Comparison of ENCODE assay signal across 21 cellular contexts in genomic region chr7:101428093-101428866, GRCh38.
DNase-seq lines count a peak whose midpoint lies in the region; ATAC-seq and TF ChIP-seq lines count a peak whose summit lies in the region.
"Had no signal": no experiment of that assay in that cellular context is flagged by ENCODE, and none has a peak within 500 bp of the region (broad histone marks: within the 10 kb centered on the region; RNA-seq: fewer than 3 reads in every experiment).

No MANE protein-coding gene starts in this region.

- H3K4me3 ChIP-seq in BLaER1 treated with 17β-estradiol and CSF1 and Interleukin-3, amounts not matched to agents 10 nM and 100 nM: no peak overlapping the region
- H3K4me3 ChIP-seq in HEK293 (ENCODE audit: low read depth, low read length): no peak overlapping the region
- H3K4me3 ChIP-seq: GM23248, SJCRH30 had no signal

- H3K27ac ChIP-seq in BLaER1 treated with 17β-estradiol and CSF1 and Interleukin-3, amounts not matched to agents 10 nM and 100 nM: peak overlapping the region in 8 of 11 experiments; percentile 35 to 62 (median 57); a peak in 13 of 22 replicates
- H3K27ac ChIP-seq in HEK293 (ENCODE audit: extremely low read depth, low read depth, low read length): no peak overlapping the region
- H3K27ac ChIP-seq: GM23248, SJCRH30 had no signal

- peaks cover 0 to 23% (median 22%) of the 10 kb centered on the region in 10 experiments; a peak in 17 of 20 replicates for H3K4me1 ChIP-seq in BLaER1 treated with 17β-estradiol and CSF1 and Interleukin-3, amounts not matched to agents 10 nM and 100 nM
- H3K4me1 ChIP-seq in HEK293 (ENCODE audit: control insufficient read depth, insufficient read depth, low read length): no peaks in the 10 kb centered on the region
- H3K4me1 ChIP-seq: SJCRH30 had no signal

- POLR2A ChIA-PET in HEK293 (lab: Yijun Ruan, JAX) (interaction anchor here (0.6 to 0.7 kb wide), 2 partner anchors 15 to 61 kb away, joined by 3 to 5 read pairs; no protein-coding TSS in a partner anchor), activated B cell treated with CpG ODN at 0.5 μM for 24 hours (lab: Charles Lee) (no interaction called here)

- H3K27me3 ChIP-seq in BLaER1 treated with 17β-estradiol and CSF1 and Interleukin-3, amounts not matched to agents 10 nM and 100 nM: no peaks in the 10 kb centered on the region
- H3K27me3 ChIP-seq: SJCRH30 had no signal

- no peaks in the 10 kb centered on the region for H3K36me3 ChIP-seq in BLaER1 treated with 17β-estradiol and CSF1 and Interleukin-3, amounts not matched to agents 10 nM and 100 nM
- H3K36me3 ChIP-seq in HEK293 (ENCODE audit: control insufficient read depth in 2 of 2, insufficient read depth in 1 of 2, low read length in 2 of 2): no peaks in the 10 kb centered on the region
- H3K36me3 ChIP-seq: SJCRH30 had no signal

- peak overlapping the region in 2 of 11 experiments; percentile 9 to 22; a peak in 3 of 22 replicates for H3K9ac ChIP-seq in BLaER1 treated with 17β-estradiol and CSF1 and Interleukin-3, amounts not matched to agents 10 nM and 100 nM
- H3K9ac ChIP-seq: GM23248 had no signal

- ATAC-seq in activated B cell treated with CpG ODN at 0.5 μM for 24 hours (ENCODE audit: low read depth) (no peak), naive B cell (ENCODE audit: low read depth in 2 of 2) (peak; percentile 55), GM21723 (IDR thresholded peaks at IDR 0.05; ENCODE audit: unreplicated experiment) (no peak), GM18502 (IDR thresholded peaks at IDR 0.05; ENCODE audit: poor library complexity, unreplicated experiment) (no peak)
- ATAC-seq: Panc1 had no signal

- no peak for TF ChIP-seq CTCF in HEK293 (tag by site-specific recombination; IDR thresholded peaks at IDR 0.05)
- TF ChIP-seq CTCF in activated B cell treated with CpG ODN at 0.5 μM for 24 hours (IDR thresholded peaks at IDR 0.05): no peak

- intact Hi-C loops in activated B cell treated with CpG ODN at 0.5 μM for 24 hours (cut with micrococcal nuclease): no loop called here

- H3K4me2 ChIP-seq in BLaER1 treated with 17β-estradiol and CSF1 and Interleukin-3, amounts not matched to agents 10 nM and 100 nM: peak overlapping the region in 10 of 11 experiments; percentile 1 to 64 (median 44); a peak in 19 of 22 replicates

- CTCF ChIA-PET in HEK293 (lab: Yijun Ruan, JAX): interaction anchor here (0.7 kb wide), 1 partner anchor 78 kb away, joined by 3 read pairs; no protein-coding TSS in a partner anchor
- CTCF ChIA-PET in activated B cell treated with CpG ODN at 0.5 μM for 24 hours (lab: Charles Lee): no interaction called here

- H3K9me3 ChIP-seq in BLaER1 treated with 17β-estradiol and CSF1 and Interleukin-3, amounts not matched to agents 10 nM and 100 nM (replicated peaks in 1 of 11): no peaks in the 10 kb centered on the region; a peak in 1 of 22 replicates
- no peaks in the 10 kb centered on the region for H3K9me3 ChIP-seq in HEK293 (ENCODE audit: control insufficient read depth, insufficient read depth, low read depth, low read length)
- H3K9me3 ChIP-seq: SJCRH30 had no signal

- H3K4me1 Mint-ChIP-seq in activated B cell treated with CpG ODN at 0.5 μM for 24 hours: peaks cover 21% of the 10 kb centered on the region
- peaks cover 17 to 32% (median 22%) of the 10 kb centered on the region in 3 donors for H3K4me1 Mint-ChIP-seq in naive B cell
- H3K4me1 Mint-ChIP-seq: CD14-positive monocyte had no signal

- H3K27ac Mint-ChIP-seq in activated B cell treated with CpG ODN at 0.5 μM for 24 hours (no peak overlapping the region), naive B cell (peak overlapping the region; percentile 1 to 95 (median 66))
- H3K27ac Mint-ChIP-seq: CD14-positive monocyte; T-helper 1 cell treated with Interleukin-12 subunit alpha and Interleukin-12 subunit beta and Interleukin-4 antibody, amounts not matched to agents 30 μg/mL and 1 μg/mL, for 36 hours had no signal

- no peaks in the 10 kb centered on the region for H3K36me3 Mint-ChIP-seq in activated B cell treated with CpG ODN at 0.5 μM for 24 hours (ENCODE audit: low read depth)
- H3K36me3 Mint-ChIP-seq in naive B cell: no peaks in the 10 kb centered on the region
- H3K36me3 Mint-ChIP-seq: CD14-positive monocyte had no signal

- H3K9me3 Mint-ChIP-seq in activated B cell treated with CpG ODN at 0.5 μM for 24 hours: peaks cover 3% of the 10 kb centered on the region
- H3K9me3 Mint-ChIP-seq in naive B cell: peaks cover 0 to 3% (median 0%) of the 10 kb centered on the region in 7 donors
- H3K9me3 Mint-ChIP-seq: T-helper 1 cell treated with Interleukin-12 subunit alpha and Interleukin-12 subunit beta and Interleukin-4 antibody, amounts not matched to agents 30 μg/mL and 1 μg/mL, for 36 hours had no signal

- H3K4me3 Mint-ChIP-seq in activated B cell treated with CpG ODN at 0.5 μM for 24 hours (peak overlapping the region; percentile 5), naive B cell (peak overlapping the region; percentile 16 to 90 (median 64))
- H3K4me3 Mint-ChIP-seq: CD14-positive monocyte; T-helper 1 cell treated with Interleukin-12 subunit alpha and Interleukin-12 subunit beta and Interleukin-4 antibody, amounts not matched to agents 30 μg/mL and 1 μg/mL, for 36 hours had no signal

- peaks cover 11% of the 10 kb centered on the region for H3K27me3 Mint-ChIP-seq in activated B cell treated with CpG ODN at 0.5 μM for 24 hours
- peaks cover 8 to 22% (median 11%) of the 10 kb centered on the region in 3 donors for H3K27me3 Mint-ChIP-seq in naive B cell

- no peak for DNase-seq in activated B cell treated with CpG ODN at 0.5 μM for 24 hours
- DNase-seq in naive B cell: peak; percentile 15
- DNase-seq in activated CD4-positive, CD25-positive, alpha-beta regulatory T cell treated with anti-CD3 and anti-CD28 coated beads, Interleukin-2, amount 50 U/mL, for 72 hours: no peak
- no peak for DNase-seq in SW 1271 (lab: John Stamatoyannopoulos, UW)
- DNase-seq: DMS79 treated with DMSO at 0.1 percent for 48 hours, GM23248, HCEC 1CT, Karpas-422, NCI-H1694 treated with DMSO at 0.1 percent for 48 hours, NCI-H2107, NCI-H226, NCI-H524, NCI-H82, SJCRH30 had no signal

- no peaks in the 10 kb centered on the region for H4K20me1 ChIP-seq in BLaER1 treated with 17β-estradiol and CSF1 and Interleukin-3, amounts not matched to agents 10 nM and 100 nM

TF ChIP-seq in HEK293, 187 proteins besides CTCF, POLR2A, EP300 and RAD21:
- TF ChIP-seq ZNF138 (tag by site-specific recombination; IDR thresholded peaks at IDR 0.05; ENCODE audit: borderline replicate concordance) (no peak), ZBTB7A (tag by site-specific recombination; IDR thresholded peaks at IDR 0.05; ENCODE audit: low read depth) (no peak), ZNF121 (tag by site-specific recombination; IDR thresholded peaks at IDR 0.05) (peak; percentile 77; the same call in 1 of the 2 replicates), ZNF2 (tag by site-specific recombination; IDR thresholded peaks at IDR 0.05) (no peak), BCL6B (tag by site-specific recombination; IDR thresholded peaks at IDR 0.05) (no peak), GFI1B (tag by site-specific recombination; IDR thresholded peaks at IDR 0.05) (no peak)

Comparison
In these comparisons a context has a peak if more than half of its experiments do, and no peak if none do; other contexts are left out.
1. ATAC-seq: peak in naive B cell (2 of 2); none in activated B cell treated with CpG ODN at 0.5 μM for 24 hours (single experiment), GM21723 (single experiment) and GM18502 (single experiment).